1 cellular context compared by ENCODE assay signal in the genomic region with DNA sequence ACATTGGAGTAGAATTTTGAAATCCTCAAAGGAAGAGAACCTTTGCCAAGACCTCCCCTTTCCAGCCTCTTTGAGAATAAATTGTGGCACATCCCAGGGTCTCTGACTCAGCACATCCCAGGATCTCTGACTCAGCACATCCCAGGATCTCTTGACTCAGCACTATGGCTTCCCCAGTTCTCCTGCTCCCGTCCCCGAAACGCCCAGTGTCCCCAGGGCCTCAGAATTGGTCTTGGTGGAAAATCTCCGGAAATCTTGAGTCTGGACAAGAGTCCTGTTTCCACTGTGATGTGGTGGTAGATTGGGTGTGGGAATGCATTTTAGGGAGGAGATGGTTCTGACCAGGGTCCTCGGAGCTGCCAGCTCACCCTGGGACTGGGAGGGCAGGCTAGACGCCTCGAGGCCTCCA.
TF ChIP-seq lines count a peak whose summit lies in the region.

No MANE protein-coding gene starts in this region.

TF ChIP-seq in H1, 55 proteins besides CTCF, POLR2A, EP300 and RAD21:
- TF ChIP-seq MAFK (IDR thresholded peaks at IDR 0.05; ENCODE audit: low read depth, low read length): peak; percentile 97
- peak; percentile 100 for TF ChIP-seq BACH1 (IDR thresholded peaks at IDR 0.05; ENCODE audit: low read length)
- no peak for TF ChIP-seq FOSL1 (IDR thresholded peaks at IDR 0.05; ENCODE audit: insufficient read depth, low read depth, low read length)
